Comparison of ENCODE assay signal across 24 cellular contexts in genomic region chr10:69270990-69271389, GRCh38.
"Had no signal": no experiment of that assay in that cellular context is flagged by ENCODE, and none has a peak within 500 bp of the region (broad histone marks: within the 10 kb centered on the region; RNA-seq: fewer than 3 reads in every experiment).

No MANE protein-coding gene starts in this region.

- FAIRE-seq: K562 had no signal

- H3K9me3 ChIP-seq: SK-N-SH had no signal

- H3K4me2 ChIP-seq: KMS-11, SK-N-SH had no signal

- ATAC-seq: K562, Panc1, PC-3 had no signal

- H3K36me3 Mint-ChIP-seq: IgD-negative memory B cell had no signal

- H3K9ac ChIP-seq: KMS-11, SK-N-SH had no signal

- H3K27ac Mint-ChIP-seq: IgD-negative memory B cell had no signal

- H3K4me3 ChIP-seq: K562 had no signal

- H3K4me3 Mint-ChIP-seq: IgD-negative memory B cell had no signal

- H3K27ac ChIP-seq: KMS-11, RWPE1 had no signal

- DNase-seq: Kasumi-1, MV-4-11, NCI-H1048, NCI-H1105 treated with DMSO at 0.1 percent for 48 hours, NCI-H1417 treated with DMSO at 0.1 percent for 48 hours, NCI-H146, NCI-H1694 treated with DMSO at 0.1 percent for 48 hours, NCI-H1930, NCI-H2081, NCI-H2107, NCI-H226, NCI-H446, NCI-H510A, NCI-H524 treated with DMSO at 0.1 percent for 48 hours, NCI-H69, NCI-H774, PC-3, SHP77, SK-N-SH had no signal
